In genomic region chr5:77770293-77771005, GRCh38 we compare ENCODE assay signal across 1 cellular context.
TF ChIP-seq lines count a peak whose summit lies in the region.

No MANE protein-coding gene starts in this region.

TF ChIP-seq in K562, 482 proteins besides CTCF, POLR2A, EP300 and RAD21:
- no peak for TF ChIP-seq FOXA3 (CRISPR knock-in tag; conservative IDR thresholded peaks at IDR 0.05 in 1 of 2, IDR thresholded peaks at IDR 0.05 in 1 of 2)
- TF ChIP-seq ZNF707 (CRISPR knock-in tag; conservative IDR thresholded peaks at IDR 0.05), result no peak
- TF ChIP-seq ZNF780A (CRISPR knock-in tag; IDR thresholded peaks at IDR 0.05), result no peak
- 0 out of 2 replicates have a peak, but pooled peaks have one; percentile 15 for TF ChIP-seq ZFP1 (CRISPR knock-in tag; IDR thresholded peaks at IDR 0.05)
- TF ChIP-seq ZMIZ1 (IDR thresholded peaks at IDR 0.05; ENCODE audit: low read depth in 2 of 2, low read length in 2 of 2), result no peak
- TF ChIP-seq TEAD4 (IDR thresholded peaks at IDR 0.05; ENCODE audit: low read length), result no peak
- TF ChIP-seq TEAD4 (CRISPR knock-in tag; IDR thresholded peaks at IDR 0.05; ENCODE audit: borderline replicate concordance), result no peak
